1 cellular context compared by ENCODE assay signal in the genomic region with DNA sequence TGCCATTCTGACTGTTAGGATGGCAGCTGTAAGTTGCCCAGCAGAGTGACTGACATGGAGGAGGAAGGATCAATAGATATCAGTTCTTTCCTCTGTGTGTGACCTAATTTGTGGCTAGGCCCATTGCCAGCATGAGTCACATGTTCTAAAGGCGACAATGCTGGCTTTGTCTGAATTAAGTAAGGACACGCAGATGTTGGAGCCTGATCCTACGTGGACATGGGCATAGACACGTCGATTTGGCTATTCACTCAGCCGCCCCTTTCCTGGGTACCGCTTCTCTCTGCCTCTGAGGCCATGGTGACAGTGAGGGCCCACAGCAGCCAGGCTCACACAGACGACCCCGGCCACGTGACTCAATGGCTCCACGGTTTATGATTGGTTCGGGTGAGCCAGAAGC.
TF ChIP-seq lines count a peak whose summit lies in the region.

No MANE protein-coding gene starts in this region.

TF ChIP-seq in GM23338, 12 proteins besides CTCF, POLR2A, EP300 and RAD21 (continued from another document):
- TF ChIP-seq, protein P1, sequence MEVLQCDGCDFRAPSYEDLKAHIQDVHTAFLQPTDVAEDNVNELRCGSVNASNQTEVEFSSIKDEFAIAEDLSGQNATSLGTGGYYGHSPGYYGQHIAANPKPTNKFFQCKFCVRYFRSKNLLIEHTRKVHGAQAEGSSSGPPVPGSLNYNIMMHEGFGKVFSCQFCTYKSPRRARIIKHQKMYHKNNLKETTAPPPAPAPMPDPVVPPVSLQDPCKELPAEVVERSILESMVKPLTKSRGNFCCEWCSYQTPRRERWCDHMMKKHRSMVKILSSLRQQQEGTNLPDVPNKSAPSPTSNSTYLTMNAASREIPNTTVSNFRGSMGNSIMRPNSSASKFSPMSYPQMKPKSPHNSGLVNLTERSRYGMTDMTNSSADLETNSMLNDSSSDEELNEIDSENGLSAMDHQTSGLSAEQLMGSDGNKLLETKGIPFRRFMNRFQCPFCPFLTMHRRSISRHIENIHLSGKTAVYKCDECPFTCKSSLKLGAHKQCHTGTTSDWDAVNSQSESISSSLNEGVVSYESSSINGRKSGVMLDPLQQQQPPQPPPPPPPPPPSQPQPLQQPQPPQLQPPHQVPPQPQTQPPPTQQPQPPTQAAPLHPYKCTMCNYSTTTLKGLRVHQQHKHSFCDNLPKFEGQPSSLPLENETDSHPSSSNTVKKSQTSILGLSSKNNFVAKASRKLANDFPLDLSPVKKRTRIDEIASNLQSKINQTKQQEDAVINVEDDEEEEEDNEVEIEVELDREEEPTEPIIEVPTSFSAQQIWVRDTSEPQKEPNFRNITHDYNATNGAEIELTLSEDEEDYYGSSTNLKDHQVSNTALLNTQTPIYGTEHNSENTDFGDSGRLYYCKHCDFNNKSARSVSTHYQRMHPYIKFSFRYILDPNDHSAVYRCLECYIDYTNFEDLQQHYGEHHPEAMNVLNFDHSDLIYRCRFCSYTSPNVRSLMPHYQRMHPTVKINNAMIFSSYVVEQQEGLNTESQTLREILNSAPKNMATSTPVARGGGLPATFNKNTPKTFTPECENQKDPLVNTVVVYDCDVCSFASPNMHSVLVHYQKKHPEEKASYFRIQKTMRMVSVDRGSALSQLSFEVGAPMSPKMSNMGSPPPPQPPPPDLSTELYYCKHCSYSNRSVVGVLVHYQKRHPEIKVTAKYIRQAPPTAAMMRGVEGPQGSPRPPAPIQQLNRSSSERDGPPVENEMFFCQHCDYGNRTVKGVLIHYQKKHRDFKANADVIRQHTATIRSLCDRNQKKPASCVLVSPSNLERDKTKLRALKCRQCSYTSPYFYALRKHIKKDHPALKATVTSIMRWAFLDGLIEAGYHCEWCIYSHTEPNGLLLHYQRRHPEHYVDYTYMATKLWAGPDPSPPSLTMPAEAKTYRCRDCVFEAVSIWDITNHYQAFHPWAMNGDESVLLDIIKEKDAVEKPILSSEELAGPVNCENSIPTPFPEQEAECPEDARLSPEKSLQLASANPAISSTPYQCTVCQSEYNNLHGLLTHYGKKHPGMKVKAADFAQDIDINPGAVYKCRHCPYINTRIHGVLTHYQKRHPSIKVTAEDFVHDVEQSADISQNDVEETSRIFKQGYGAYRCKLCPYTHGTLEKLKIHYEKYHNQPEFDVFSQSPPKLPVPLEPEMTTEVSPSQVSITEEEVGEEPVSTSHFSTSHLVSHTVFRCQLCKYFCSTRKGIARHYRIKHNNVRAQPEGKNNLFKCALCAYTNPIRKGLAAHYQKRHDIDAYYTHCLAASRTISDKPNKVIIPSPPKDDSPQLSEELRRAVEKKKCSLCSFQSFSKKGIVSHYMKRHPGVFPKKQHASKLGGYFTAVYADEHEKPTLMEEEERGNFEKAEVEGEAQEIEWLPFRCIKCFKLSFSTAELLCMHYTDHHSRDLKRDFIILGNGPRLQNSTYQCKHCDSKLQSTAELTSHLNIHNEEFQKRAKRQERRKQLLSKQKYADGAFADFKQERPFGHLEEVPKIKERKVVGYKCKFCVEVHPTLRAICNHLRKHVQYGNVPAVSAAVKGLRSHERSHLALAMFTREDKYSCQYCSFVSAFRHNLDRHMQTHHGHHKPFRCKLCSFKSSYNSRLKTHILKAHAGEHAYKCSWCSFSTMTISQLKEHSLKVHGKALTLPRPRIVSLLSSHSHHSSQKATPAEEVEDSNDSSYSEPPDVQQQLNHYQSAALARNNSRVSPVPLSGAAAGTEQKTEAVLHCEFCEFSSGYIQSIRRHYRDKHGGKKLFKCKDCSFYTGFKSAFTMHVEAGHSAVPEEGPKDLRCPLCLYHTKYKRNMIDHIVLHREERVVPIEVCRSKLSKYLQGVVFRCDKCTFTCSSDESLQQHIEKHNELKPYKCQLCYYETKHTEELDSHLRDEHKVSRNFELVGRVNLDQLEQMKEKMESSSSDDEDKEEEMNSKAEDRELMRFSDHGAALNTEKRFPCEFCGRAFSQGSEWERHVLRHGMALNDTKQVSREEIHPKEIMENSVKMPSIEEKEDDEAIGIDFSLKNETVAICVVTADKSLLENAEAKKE (CRISPR knock-in tag; IDR thresholded peaks at IDR 0.05): no peak
- no peak for TF ChIP-seq CREB1 (CRISPR knock-in tag; IDR thresholded peaks at IDR 0.05; ENCODE audit: low read depth)
- TF ChIP-seq STAT1 (IDR thresholded peaks at IDR 0.05; ENCODE audit: unreplicated experiment): no peak
- no peak for TF ChIP-seq EZH2 (IDR thresholded peaks at IDR 0.05; ENCODE audit: low read depth, unreplicated experiment)
- TF ChIP-seq EZH2phosphoT487 (IDR thresholded peaks at IDR 0.05; ENCODE audit: unreplicated experiment): no peak
